In genomic region chr7:34357946-34358345, GRCh38 we compare ENCODE assay signal across 21 cellular contexts.
DNase-seq lines count a peak whose midpoint lies in the region; FAIRE-seq and TF ChIP-seq lines count a peak whose summit lies in the region.
"Had no signal": no experiment of that assay in that cellular context is flagged by ENCODE, and none has a peak within 500 bp of the region (broad histone marks: within the 10 kb centered on the region; RNA-seq: fewer than 3 reads in every experiment).

No MANE protein-coding gene starts in this region.

- no peaks in the 10 kb centered on the region for H3K27me3 ChIP-seq in astrocyte (ENCODE audit: insufficient read depth, low read length)
- H3K27me3 ChIP-seq: BLaER1 had no signal

- no peaks in the 10 kb centered on the region for H3K27me3 Mint-ChIP-seq in astrocyte (ENCODE audit: low read depth, unreplicated experiment)
- H3K27me3 Mint-ChIP-seq: B cell; CD4-positive, CD25-positive, alpha-beta regulatory T cell had no signal

- TF ChIP-seq CTCF in astrocyte (IDR thresholded peaks at IDR 0.05; ENCODE audit: insufficient read depth, low read depth, low read length): no peak

- H3K36me3 Mint-ChIP-seq in astrocyte (ENCODE audit: low read depth, unreplicated experiment): no peaks in the 10 kb centered on the region
- H3K36me3 Mint-ChIP-seq: CD4-positive, CD25-positive, alpha-beta regulatory T cell; CD8-positive, alpha-beta T cell had no signal

- H3K4me3 ChIP-seq in astrocyte (ENCODE audit: insufficient read depth, low read depth, low read length): no peak overlapping the region
- H3K4me3 ChIP-seq: BLaER1 had no signal

- DNase-seq in HTR-8/SVneo (ENCODE audit: insufficient read length, low spot score): no peak
- no peak for DNase-seq in astrocyte (ENCODE audit: low read depth)
- DNase-seq in epithelial cell of prostate (ENCODE audit: low read depth, low spot score): no peak
- DNase-seq in NCI-H524 (lab: John Stamatoyannopoulos, UW): no peak
- no peak for DNase-seq in COLO668 (lab: John Stamatoyannopoulos, UW; ENCODE audit: unreplicated experiment)
- no peak for DNase-seq in NCI-H1930 (lab: John Stamatoyannopoulos, UW)
- DNase-seq: Calu3; CD4-positive, CD25-positive, alpha-beta regulatory T cell; CD8-positive, alpha-beta T cell; DMS53; DMS79 treated with DMSO at 0.1 percent for 48 hours; GF-D8; GOT3; H7; HCEC 1CT had no signal

- H3K27ac Mint-ChIP-seq in astrocyte (ENCODE audit: unreplicated experiment): no peak overlapping the region
- H3K27ac Mint-ChIP-seq: B cell; CD4-positive, CD25-positive, alpha-beta regulatory T cell; CD8-positive, alpha-beta T cell had no signal

- H3K36me3 ChIP-seq in astrocyte (ENCODE audit: insufficient read depth, low read length): no peaks in the 10 kb centered on the region
- H3K36me3 ChIP-seq: BLaER1 had no signal

- H3K4me2 ChIP-seq in astrocyte (ENCODE audit: low read length): no peak overlapping the region
- H3K4me2 ChIP-seq: BLaER1 had no signal

- peak overlapping the region; percentile 10 for H2AFZ ChIP-seq in astrocyte (ENCODE audit: low read depth, low read length)

- peaks cover 42% of the 10 kb centered on the region for H3K4me1 ChIP-seq in astrocyte (ENCODE audit: insufficient read depth, low read length)
- H3K4me1 ChIP-seq: BLaER1 had no signal

- no peaks in the 10 kb centered on the region for H4K20me1 ChIP-seq in astrocyte (ENCODE audit: insufficient read depth, low read length)
- H4K20me1 ChIP-seq: BLaER1 had no signal

- no peak overlapping the region for H3K9ac ChIP-seq in astrocyte (ENCODE audit: low read length)
- H3K9ac ChIP-seq: BLaER1 had no signal

- H3K27ac ChIP-seq in astrocyte (ENCODE audit: low read depth, low read length): no peak overlapping the region
- peak overlapping the region; percentile 58 for H3K27ac ChIP-seq in epithelial cell of prostate
- H3K27ac ChIP-seq: BLaER1, C4-2B had no signal

- H3K4me3 Mint-ChIP-seq in astrocyte (ENCODE audit: unreplicated experiment): no peak overlapping the region
- H3K4me3 Mint-ChIP-seq: B cell; CD4-positive, CD25-positive, alpha-beta regulatory T cell; CD8-positive, alpha-beta T cell had no signal

- H3K9me3 ChIP-seq in astrocyte (ENCODE audit: insufficient read depth, low read depth, low read length): no peaks in the 10 kb centered on the region
- H3K9me3 ChIP-seq: BLaER1 had no signal

- H3K79me2 ChIP-seq in astrocyte (ENCODE audit: insufficient read depth, low read length): no peaks in the 10 kb centered on the region

- H3K9me3 Mint-ChIP-seq in astrocyte (ENCODE audit: unreplicated experiment): no peaks in the 10 kb centered on the region
- H3K9me3 Mint-ChIP-seq: CD8-positive, alpha-beta T cell had no signal

- FAIRE-seq in HTR-8/SVneo (lab: Jason Lieb, UNC): peak; percentile 4
- no peak for FAIRE-seq in astrocyte (lab: Jason Lieb, UNC)
- FAIRE-seq: A204.1, GM12891, GM18507 had no signal

- H3K4me1 Mint-ChIP-seq in astrocyte (ENCODE audit: low read depth, unreplicated experiment): peaks cover 42% of the 10 kb centered on the region
- H3K4me1 Mint-ChIP-seq: B cell; CD4-positive, CD25-positive, alpha-beta regulatory T cell had no signal
